16 cellular contexts compared by ENCODE assay signal in the genomic region with DNA sequence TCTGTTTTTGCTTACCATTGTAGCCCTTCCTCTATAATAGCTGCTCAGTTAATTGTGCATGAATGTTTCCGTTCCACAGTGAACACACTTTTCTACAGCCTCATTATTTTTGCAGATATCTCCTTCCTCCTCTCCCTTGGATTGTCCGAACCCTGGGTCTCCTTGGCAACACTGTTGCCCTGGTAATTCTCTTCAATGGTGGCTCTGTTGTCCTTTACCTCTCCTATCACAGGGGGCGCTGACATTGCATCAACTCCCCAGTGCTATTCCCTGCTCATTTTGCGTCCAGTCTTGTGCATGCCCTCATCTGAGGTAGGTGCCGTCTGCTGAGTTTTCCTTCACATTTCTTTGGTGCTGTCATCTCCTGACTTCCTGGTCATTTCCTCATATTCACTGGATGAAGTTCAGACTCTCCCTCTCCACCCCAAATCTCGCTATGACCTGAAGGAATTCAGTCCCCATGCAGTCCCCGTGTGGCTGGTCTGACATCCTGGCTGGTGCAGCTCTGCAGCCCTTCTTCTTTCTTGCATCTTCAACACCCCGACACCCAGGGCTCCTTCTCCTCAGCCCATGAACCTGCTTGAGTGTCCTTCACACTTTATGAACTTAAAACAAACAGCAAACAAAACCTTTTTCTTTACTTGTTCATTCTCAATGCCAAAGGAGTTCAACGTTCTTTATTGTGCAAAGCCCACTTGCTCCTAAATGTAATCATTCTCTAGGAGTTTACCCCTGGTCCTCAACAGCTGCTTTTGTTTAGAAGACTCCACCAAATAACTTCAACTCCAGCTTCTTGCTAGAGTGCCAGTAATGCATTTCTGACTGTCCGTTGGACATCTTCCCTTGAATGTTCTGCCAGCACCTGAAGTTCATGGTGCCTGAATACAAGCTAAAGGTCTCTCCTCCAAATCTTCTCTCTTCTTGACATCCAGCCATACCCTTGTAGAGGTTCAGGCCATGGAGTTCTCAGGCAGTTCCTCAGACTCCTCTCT. TPM values are rescaled to one million over a fixed set of nuclear protein-coding genes. Genes with fewer than 3 reads are reported as not detected.
DNase-seq lines count a peak whose midpoint lies in the region; ATAC-seq, FAIRE-seq and TF ChIP-seq lines count a peak whose summit lies in the region.
"Had no signal": no experiment of that assay in that cellular context is flagged by ENCODE, and none has a peak within 500 bp of the region (broad histone marks: within the 10 kb centered on the region; RNA-seq: fewer than 3 reads in every experiment).

No MANE protein-coding gene starts in this region.

- H3K4me2 ChIP-seq in H9 (ENCODE audit: insufficient read depth, insufficient read length, low read length) (no peak overlapping the region), K562 (ENCODE audit: insufficient read depth, low read length) (no peak overlapping the region), mesendoderm (ENCODE audit: low read length) (no peak overlapping the region)

- H3K4me3 ChIP-seq in A673 (ENCODE audit: low read depth, low read length, poor library complexity, severe bottlenecking), result no peak overlapping the region
- H3K4me3 ChIP-seq in K562, result no peak overlapping the region
- H3K4me3 ChIP-seq in mesendoderm (ENCODE audit: low read length), result no peak overlapping the region
- H3K4me3 ChIP-seq: psoas muscle had no signal

- H3K36me3 Mint-ChIP-seq in H9 (ENCODE audit: insufficient read depth in 1 of 3, low read depth in 3 of 3), result peaks cover 6 to 18% (median 17%) of the 10 kb centered on the region in 3 experiments; a peak in 6 of 7 replicates
- H3K36me3 Mint-ChIP-seq: naive B cell had no signal

- no peaks in the 10 kb centered on the region for H3K4me1 ChIP-seq in A673 (ENCODE audit: insufficient read depth, low read length, poor library complexity, severe bottlenecking)
- peaks cover 13% of the 10 kb centered on the region; the same call in 1 of the 2 replicates for H3K4me1 ChIP-seq in H9 (ENCODE audit: insufficient read depth, low read length)
- peaks cover 0 to 15% of the 10 kb centered on the region in 2 experiments; a peak in 3 of 5 replicates for H3K4me1 ChIP-seq in K562 (replicated peaks in 1 of 2; ENCODE audit: control insufficient read depth in 2 of 2, insufficient read depth in 2 of 2, low read length in 2 of 2)
- peaks cover 2% of the 10 kb centered on the region for H3K4me1 ChIP-seq in mesendoderm (ENCODE audit: control insufficient read depth, low read depth, low read length)

- H3K79me1 ChIP-seq in H9 (ENCODE audit: insufficient read depth, low read depth, low read length, poor library complexity, severe bottlenecking), result peaks cover 6% of the 10 kb centered on the region
- H3K79me1 ChIP-seq in mesendoderm (ENCODE audit: low read length), result peaks cover 18% of the 10 kb centered on the region

- H2AFZ ChIP-seq in H9 (ENCODE audit: low read length) (no peak overlapping the region), K562 (ENCODE audit: low read depth, low read length) (no peak overlapping the region)

- no peaks in the 10 kb centered on the region for H3K27me3 Mint-ChIP-seq in H9 (ENCODE audit: low read depth)
- H3K27me3 Mint-ChIP-seq: activated CD8-positive, alpha-beta memory T cell treated with anti-CD3 and anti-CD28 coated beads, Interleukin-2, amount 10 ng/mL, durations not matched to agents 7 days and 5 days; B cell; naive B cell; stimulated activated naive CD8-positive, alpha-beta T cell treated with anti-CD3 and anti-CD28 coated beads, Interleukin-15, Interleukin-2, amounts not matched to agents 100 ng/mL and 50 ng/mL, for 24 hours had no signal

- H3K9me1 ChIP-seq in K562 (ENCODE audit: control insufficient read depth, insufficient read depth, low read length), result no peaks in the 10 kb centered on the region

- ATAC-seq in K562, result peak; percentile 92
- no peak for ATAC-seq in GM19397 (IDR thresholded peaks at IDR 0.05; ENCODE audit: unreplicated experiment)
- ATAC-seq: activated CD8-positive, alpha-beta memory T cell treated with anti-CD3 and anti-CD28 coated beads, Interleukin-2, amount 10 ng/mL, durations not matched to agents 7 days and 5 days; psoas muscle had no signal

- no peak overlapping the region for H3K14ac ChIP-seq in H9 (ENCODE audit: insufficient read depth, low read length)

- H3K27ac Mint-ChIP-seq in H9, result peak overlapping the region; percentile 7 to 53 (median 28); a peak in 5 of 7 replicates
- H3K27ac Mint-ChIP-seq: activated CD8-positive, alpha-beta memory T cell treated with anti-CD3 and anti-CD28 coated beads, Interleukin-2, amount 10 ng/mL, durations not matched to agents 7 days and 5 days; B cell; stimulated activated naive CD8-positive, alpha-beta T cell treated with anti-CD3 and anti-CD28 coated beads, Interleukin-15, Interleukin-2, amounts not matched to agents 100 ng/mL and 50 ng/mL, for 24 hours had no signal

- H4K5ac ChIP-seq in H9 (ENCODE audit: insufficient read length, low read depth, low read length), result no peak overlapping the region
- no peak overlapping the region for H4K5ac ChIP-seq in mesendoderm (ENCODE audit: low read length)

- CTCF ChIA-PET in A673 (lab: Charles Lee), result no interaction called here
- CTCF ChIA-PET in K562 (lab: Yijun Ruan, JAX; ENCODE audit: low intra/inter-chr PET ratio), result no interaction called here

- H2BK15ac ChIP-seq in H9 (ENCODE audit: low read depth, low read length) (no peak overlapping the region), mesendoderm (replicated peaks; ENCODE audit: low read depth) (no peak overlapping the region)

- peak; percentile 75 for FAIRE-seq in K562 (lab: Jason Lieb, UNC)

- in situ Hi-C loops in K562 (cut with MboI), result no loop called here

- TF ChIP-seq POLR2A in K562 (conservative IDR thresholded peaks at IDR 0.05), result no peak

- H3K9ac ChIP-seq in H9 (ENCODE audit: extremely low read depth, insufficient read length, low read length) (no peak overlapping the region), K562 (ENCODE audit: insufficient read depth in 1 of 2, low read depth in 2 of 2, low read length in 2 of 2) (no peak overlapping the region), mesendoderm (ENCODE audit: low read length) (no peak overlapping the region)

- H2AK5ac ChIP-seq in H9 (ENCODE audit: insufficient read length, low read length) (no peak overlapping the region), mesendoderm (ENCODE audit: low read length) (no peak overlapping the region)

- H3K9me3 ChIP-seq in A673 (ENCODE audit: low read depth, low read length, poor library complexity, severe bottlenecking) (no peaks in the 10 kb centered on the region), H9 (ENCODE audit: control insufficient read depth, low read depth, low read length) (no peaks in the 10 kb centered on the region), K562 (replicated peaks; ENCODE audit: control insufficient read depth, insufficient read depth, low read depth, low read length) (no peaks in the 10 kb centered on the region)
- H3K9me3 ChIP-seq: psoas muscle had no signal

- H2BK12ac ChIP-seq in H9 (ENCODE audit: insufficient read length, low read depth, low read length), result peak overlapping the region; percentile 74

- peaks cover 0 to 4% of the 10 kb centered on the region in 2 experiments; a peak in 2 of 5 replicates for H3K9me3 Mint-ChIP-seq in H9
- H3K9me3 Mint-ChIP-seq: naive B cell; stimulated activated naive CD8-positive, alpha-beta T cell treated with anti-CD3 and anti-CD28 coated beads, Interleukin-15, Interleukin-2, amounts not matched to agents 100 ng/mL and 50 ng/mL, for 24 hours had no signal

- H3K27ac ChIP-seq in A673 (ENCODE audit: low read depth, low read length, poor library complexity, severe bottlenecking), result no peak overlapping the region
- H3K27ac ChIP-seq in H9 (ENCODE audit: insufficient read length, low read depth, low read length), result no peak overlapping the region
- no peak overlapping the region for H3K27ac ChIP-seq in K562 (ENCODE audit: extremely low read depth, low read depth, low read length)
- no peak overlapping the region for H3K27ac ChIP-seq in mesendoderm (ENCODE audit: low read depth, low read length)
- H3K27ac ChIP-seq: psoas muscle had no signal

- H3K4me1 Mint-ChIP-seq in H9, result peaks cover 27 to 45% of the 10 kb centered on the region in 2 experiments

- BruUV-seq in A673 (replicated peaks; lab: Mats Ljungman, UMichigan) (no TSS peak), K562 (replicated peaks; lab: Mats Ljungman, UMichigan) (no TSS peak)

- no peak overlapping the region for H2BK20ac ChIP-seq in H9 (ENCODE audit: low read depth, low read length, poor library complexity, severe bottlenecking)

- DNase-seq in A673 (ENCODE audit: low spot score) (no peak), H9 (peak; percentile 63), K562 (ENCODE audit: extremely low read depth in 1 of 4, low spot score in 3 of 4) (peak; percentile 21 to 58 (median 32)), mesendoderm (peak; percentile 77), mesenteric fat pad (ENCODE audit: low spot score) (no peak), activated T-cell treated with anti-CD3 and anti-CD28 coated beads for 4 hours (no peak), kidney tubule cell (ENCODE audit: low spot score) (no peak)
- DNase-seq: activated CD4-positive, CD25-positive, alpha-beta regulatory T cell treated with anti-CD3 and anti-CD28 coated beads, Interleukin-2, amount 50 U/mL, for 72 hours; activated CD8-positive, alpha-beta memory T cell treated with anti-CD3 and anti-CD28 coated beads, Interleukin-2, amount 10 ng/mL, durations not matched to agents 7 days and 5 days; activated naive CD4-positive, alpha-beta T cell treated with Interleukin-2 at 50 U/mL for 16 hours; naive B cell; NK-92 treated with Interleukin-12 subunit alpha and Interleukin-12 subunit beta, amount 100 ng/mL, for 24 hours; psoas muscle had no signal

- H3K27me3 ChIP-seq in A673 (replicated peaks; ENCODE audit: insufficient read depth, low read depth, low read length, poor library complexity) (no peaks in the 10 kb centered on the region), H9 (ENCODE audit: insufficient read depth, low read length) (no peaks in the 10 kb centered on the region), K562 (ENCODE audit: control insufficient read depth in 2 of 2, insufficient read depth in 2 of 2, low read length in 2 of 2) (no peaks in the 10 kb centered on the region), mesendoderm (ENCODE audit: insufficient read depth, low read length, poor library complexity) (no peaks in the 10 kb centered on the region)

- H4K20me1 ChIP-seq in H9 (ENCODE audit: control insufficient read depth, insufficient read depth, insufficient read length) (no peaks in the 10 kb centered on the region), K562 (replicated peaks; ENCODE audit: control insufficient read depth, insufficient read depth, low read length) (no peaks in the 10 kb centered on the region)

- H3K4me3 Mint-ChIP-seq in H9, result no peak overlapping the region
- H3K4me3 Mint-ChIP-seq: activated CD8-positive, alpha-beta memory T cell treated with anti-CD3 and anti-CD28 coated beads, Interleukin-2, amount 10 ng/mL, durations not matched to agents 7 days and 5 days; B cell; naive B cell; stimulated activated naive CD8-positive, alpha-beta T cell treated with anti-CD3 and anti-CD28 coated beads, Interleukin-15, Interleukin-2, amounts not matched to agents 100 ng/mL and 50 ng/mL, for 24 hours had no signal

- H3K36me3 ChIP-seq in A673 (ENCODE audit: insufficient read depth, low read length, poor library complexity, severe bottlenecking) (no peaks in the 10 kb centered on the region), K562 (ENCODE audit: control insufficient read depth, insufficient read depth, low read length) (no peaks in the 10 kb centered on the region), mesendoderm (ENCODE audit: control insufficient read depth, insufficient read depth, low read length) (no peaks in the 10 kb centered on the region)

- peak overlapping the region; percentile 58 for H3K18ac ChIP-seq in H9 (ENCODE audit: insufficient read length, low read depth, low read length)
- H3K18ac ChIP-seq in mesendoderm (ENCODE audit: low read length), result no peak overlapping the region

- TF ChIP-seq EP300 in K562 (IDR thresholded peaks at IDR 0.05; ENCODE audit: low read length), result no peak

- H4K91ac ChIP-seq in H9 (ENCODE audit: insufficient read length, low read depth, low read length), result no peak overlapping the region

- POLR2A ChIA-PET in A673 (lab: Charles Lee; ENCODE audit: low non-redundant PET) (no interaction called here), K562 (lab: Yijun Ruan, JAX) (interaction anchor here (1.1 to 1.8 kb wide), 2 partner anchors 9 to 144 kb away, joined by 3 to 8 read pairs; partner anchors contain the start of gene LTV1)

- H3K23me2 ChIP-seq in H9 (ENCODE audit: insufficient read length, low read depth, low read length, poor library complexity, severe bottlenecking), result no peaks in the 10 kb centered on the region

- H3K4ac ChIP-seq in H9 (ENCODE audit: low read depth, low read length) (no peak overlapping the region; the same call in 1 of the 2 replicates), mesendoderm (ENCODE audit: low read depth, low read length) (no peak overlapping the region)

- H3T11ph ChIP-seq in H9 (ENCODE audit: low read length), result no peak overlapping the region

- H2BK5ac ChIP-seq in H9 (ENCODE audit: insufficient read length, low read length), result no peak overlapping the region
- H2BK5ac ChIP-seq in mesendoderm (ENCODE audit: low read length), result no peak overlapping the region

- no CpG with 5 or more reads among the region's 10 CpGs for WGBS in H9 (ENCODE audit: extremely low coverage, insufficient read length, low lambda C conversion rate)
- 57% methylated on average over 10 of the region's 10 CpGs for WGBS in K562 (ENCODE audit: insufficient coverage, low coverage, missing lambda C conversion rate)
- no CpG with 5 or more reads among the region's 10 CpGs for WGBS in mesendoderm (ENCODE audit: extremely low coverage, insufficient coverage, low lambda C conversion rate)

- 0 out of 2 replicates have a peak, but pooled peaks have one; percentile 9 for TF ChIP-seq CTCF in A673 (conservative IDR thresholded peaks at IDR 0.05; ENCODE audit: low read depth, low read length)
- peak; percentile 62 for TF ChIP-seq CTCF in H9 (conservative IDR thresholded peaks at IDR 0.05)
- peak; percentile 56 to 63 (median 59) for TF ChIP-seq CTCF in K562 (IDR thresholded peaks at IDR 0.05 in 2 of 3, conservative IDR thresholded peaks at IDR 0.05 in 1 of 3; ENCODE audit: insufficient read depth in 2 of 3, low read depth in 1 of 3, low read length in 3 of 3)

- H3K79me2 ChIP-seq in H9 (ENCODE audit: insufficient read depth, low read length) (peaks cover 11% of the 10 kb centered on the region; the same call in 1 of the 2 replicates), K562 (ENCODE audit: control insufficient read depth, insufficient read depth, low read length) (no peaks in the 10 kb centered on the region), mesendoderm (ENCODE audit: control insufficient read depth, insufficient read depth, low read length) (peaks cover 26% of the 10 kb centered on the region)

- TF ChIP-seq RAD21 in K562 (CRISPR knock-in tag; conservative IDR thresholded peaks at IDR 0.05 in 1 of 2, IDR thresholded peaks at IDR 0.05 in 1 of 2), result peak in 1 of 2 experiments; percentile 62; a peak in 2 of 4 replicates

- intact Hi-C loops in A673 (cut with micrococcal nuclease; ENCODE audit: unreplicated experiment), result no loop called here
- intact Hi-C loops in K562 (cut with micrococcal nuclease), result no loop called here

- H2BK120ac ChIP-seq in H9 (ENCODE audit: low read depth, low read length, poor library complexity, severe bottlenecking) (no peak overlapping the region), mesendoderm (ENCODE audit: low read depth, low read length) (no peak overlapping the region)

- H3K56ac ChIP-seq in H9 (ENCODE audit: insufficient read length, low read depth, low read length) (no peak overlapping the region), mesendoderm (ENCODE audit: low read length) (no peak overlapping the region)

- H3K23ac ChIP-seq in H9 (ENCODE audit: insufficient read length, low read depth, low read length) (no peak overlapping the region), mesendoderm (ENCODE audit: low read length) (no peak overlapping the region)

- no peak overlapping the region for H4K8ac ChIP-seq in H9 (replicated peaks; ENCODE audit: insufficient read length, low read depth, low read length)
- H4K8ac ChIP-seq in mesendoderm (ENCODE audit: low read depth, low read length), result no peak overlapping the region

RNA-seq across cellular contexts. Expression of gene PHACTR2, which starts 21.3 kb away (rescaled TPM):
- total RNA-seq in A673 (2021) (2.4 and 3.8 TPM in 2 replicates), H9 (2021) (128 and 131 TPM in 2 replicates), K562 (2014; rRNA removed) (29.4 and 38.1 TPM in 2 replicates), K562 (2014; rRNA removed; fragmentation: Illumina TruSeq; extraction: Trizol) (46.5 and 55.7 TPM in 2 replicates), K562 (2015; rRNA removed; fragmentation: Illumina TruSeq; extraction: Trizol) (45.7 and 52.5 TPM in 2 replicates), K562 (2021) (36.2 and 44.2 TPM in 2 replicates), mesenteric fat pad (67.4 TPM)
- total RNA-seq in K562 (2011; cell fraction: chromatin; rRNA removed; ENCODE audit: low replicate concordance), result 15.0 and 25.0 TPM in 2 replicates
- 4.7 and 5.4 TPM in 2 replicates for total RNA-seq in K562 (2011; cell fraction: nucleolus; rRNA removed)
- 9.0 and 17.7 TPM in 2 replicates for total RNA-seq in K562 (2011; cell fraction: nucleoplasm; rRNA removed)
- polyA plus RNA-seq in K562 (2011; rRNA removed) (13.0 and 16.1 TPM in 2 replicates), K562 (2014; fragmentation: Illumina TruSeq; extraction: Trizol) (19.5 and 22.9 TPM in 2 replicates), K562 (2014; fragmentation: Nextera tagmentation; extraction: Ambion mirVana) (10 to 100 TPM in 1 of 2 experiments, 1 to 10 TPM in 1; 5.3 to 13.9 TPM), K562 (2014; rRNA removed) (13.2 and 15.1 TPM in 2 replicates)
- 5.8 and 7.4 TPM in 2 replicates for polyA plus RNA-seq in K562 (2011; cell fraction: cytosol; rRNA removed)
- polyA plus RNA-seq in K562 (2011; cell fraction: nucleus; rRNA removed), result 6.8 and 8.9 TPM in 2 replicates
- 9.5 and 14.3 TPM in 2 replicates for polyA plus RNA-seq in K562 (2012)
- polyA minus RNA-seq in K562 (2011; rRNA and poly(A)+ RNA removed), result 36.8 and 42.7 TPM in 2 replicates
- polyA minus RNA-seq in K562 (2011; cell fraction: cytosol; rRNA and poly(A)+ RNA removed), result 18.4 and 22.6 TPM in 2 replicates
- polyA minus RNA-seq in K562 (2011; cell fraction: nucleus; rRNA and poly(A)+ RNA removed), result 12.5 and 31.9 TPM in 2 replicates
- 66.6 TPM for polyA plus RNA-seq in mesendoderm (2013, experiment 1 of 2)
- 62.9 TPM for polyA plus RNA-seq in mesendoderm (2013, experiment 2 of 2)

Comparison
In these comparisons a context has a peak if more than half of its experiments do, and no peak if none do; other contexts are left out.
1. DNase-seq: peak in H9 (single experiment), K562 (4 of 4) and mesendoderm (single experiment); none in A673 (single experiment), mesenteric fat pad (single experiment), activated T-cell treated with anti-CD3 and anti-CD28 coated beads for 4 hours (single experiment) and kidney tubule cell (single experiment).
2. CTCF ChIP-seq: peak in every context shown above with its lines; median percentile 62 in H9; 59 in K562; 9 in A673.